Comparison of ENCODE assay signal across 16 cellular contexts in genomic region chr5:42591026-42591425, GRCh38.
DNase-seq lines count a peak whose midpoint lies in the region; ATAC-seq, FAIRE-seq and TF ChIP-seq lines count a peak whose summit lies in the region.
"Had no signal": no experiment of that assay in that cellular context is flagged by ENCODE, and none has a peak within 500 bp of the region (broad histone marks: within the 10 kb centered on the region; RNA-seq: fewer than 3 reads in every experiment).

No MANE protein-coding gene starts in this region.

- no peaks in the 10 kb centered on the region for H3K36me3 ChIP-seq in BLaER1 treated with 17β-estradiol and CSF1 and Interleukin-3, amounts not matched to agents 10 nM and 100 nM
- H3K36me3 ChIP-seq in K562 (ENCODE audit: control insufficient read depth, insufficient read depth, low read length) (no peaks in the 10 kb centered on the region), hepatocyte (replicated peaks; ENCODE audit: insufficient read depth, low read depth) (no peaks in the 10 kb centered on the region)
- H3K36me3 ChIP-seq: pancreas, tibial nerve had no signal

- no peaks in the 10 kb centered on the region for H4K20me1 ChIP-seq in BLaER1 treated with 17β-estradiol and CSF1 and Interleukin-3, amounts not matched to agents 10 nM and 100 nM
- H4K20me1 ChIP-seq in K562 (replicated peaks; ENCODE audit: control insufficient read depth, insufficient read depth, low read length) = no peaks in the 10 kb centered on the region
- no peaks in the 10 kb centered on the region for H4K20me1 ChIP-seq in hepatocyte (ENCODE audit: insufficient read depth, poor library complexity, severe bottlenecking)

- H3K79me2 ChIP-seq in K562 (ENCODE audit: control insufficient read depth, insufficient read depth, low read length) = no peaks in the 10 kb centered on the region
- H3K79me2 ChIP-seq in hepatocyte = peaks cover 7% of the 10 kb centered on the region

- no peak for TF ChIP-seq POLR2A in K562 (conservative IDR thresholded peaks at IDR 0.05)

- in situ Hi-C loops in K562 (cut with MboI) = loop anchor here (25.0 kb wide), 2 partner anchors 296 to 729 kb away; partner anchors contain the start of gene OXCT1

- TF ChIP-seq RAD21 in K562 (CRISPR knock-in tag; conservative IDR thresholded peaks at IDR 0.05 in 1 of 2, IDR thresholded peaks at IDR 0.05 in 1 of 2) = no peak

- no peak overlapping the region for H3K27ac ChIP-seq in BLaER1 treated with 17β-estradiol and CSF1 and Interleukin-3, amounts not matched to agents 10 nM and 100 nM
- H3K27ac ChIP-seq in K562 (ENCODE audit: extremely low read depth, low read depth, low read length) = 0 out of 3 replicates have a peak overlapping the region, but pooled peaks have one; percentile 9
- H3K27ac ChIP-seq in hepatocyte = peak overlapping the region; percentile 46
- H3K27ac ChIP-seq: body of pancreas, pancreas, SK-N-MC had no signal

- no peak for TF ChIP-seq EP300 in K562 (IDR thresholded peaks at IDR 0.05; ENCODE audit: low read length)

- peak overlapping the region in 10 of 11 experiments; percentile 1 to 69 (median 28); a peak in 15 of 22 replicates for H3K4me2 ChIP-seq in BLaER1 treated with 17β-estradiol and CSF1 and Interleukin-3, amounts not matched to agents 10 nM and 100 nM
- H3K4me2 ChIP-seq in K562 (ENCODE audit: insufficient read depth, low read length) = peak overlapping the region; percentile 52; the same call in 1 of the 2 replicates
- peak overlapping the region; percentile 66 for H3K4me2 ChIP-seq in hepatocyte

- H3K9me2 ChIP-seq in hepatocyte (replicated peaks; ENCODE audit: insufficient read depth) = no peaks in the 10 kb centered on the region

- POLR2A ChIA-PET in K562 (lab: Yijun Ruan, JAX) = interaction anchor here (0.6 to 1.3 kb wide), 5 partner anchors 9 to 666 kb away, joined by 3 to 6 read pairs (median 4); partner anchors contain the start of gene FBXO4

- no peaks in the 10 kb centered on the region for H3K27me3 ChIP-seq in BLaER1 treated with 17β-estradiol and CSF1 and Interleukin-3, amounts not matched to agents 10 nM and 100 nM
- H3K27me3 ChIP-seq in K562 (ENCODE audit: control insufficient read depth in 2 of 2, insufficient read depth in 2 of 2, low read length in 2 of 2) = no peaks in the 10 kb centered on the region
- H3K27me3 ChIP-seq in hepatocyte = no peaks in the 10 kb centered on the region
- H3K27me3 ChIP-seq: body of pancreas, pancreas, tibial nerve had no signal

- ATAC-seq in K562 (peak; percentile 26), GM21737 (IDR thresholded peaks at IDR 0.05; ENCODE audit: unreplicated experiment) (no peak), GM18861 (IDR thresholded peaks at IDR 0.05; ENCODE audit: unreplicated experiment) (no peak), HG03378 (IDR thresholded peaks at IDR 0.05; ENCODE audit: unreplicated experiment) (no peak)
- ATAC-seq: activated T-cell treated with anti-CD3 and anti-CD28 coated beads, Interleukin-2, amount 50 U/mL, for 72 hours; body of pancreas had no signal

- H3K9ac ChIP-seq in BLaER1 treated with 17β-estradiol and CSF1 and Interleukin-3, amounts not matched to agents 10 nM and 100 nM = no peak overlapping the region
- peak overlapping the region in 1 of 2 experiments; percentile 66; a peak in 1 of 4 replicates for H3K9ac ChIP-seq in K562 (ENCODE audit: insufficient read depth in 1 of 2, low read depth in 2 of 2, low read length in 2 of 2)

- CTCF ChIA-PET in K562 (lab: Yijun Ruan, JAX; ENCODE audit: low intra/inter-chr PET ratio) = no interaction called here

- H3K9me1 ChIP-seq in K562 (ENCODE audit: control insufficient read depth, insufficient read depth, low read length) = no peaks in the 10 kb centered on the region

- H3K4me1 ChIP-seq in BLaER1 treated with 17β-estradiol and CSF1 and Interleukin-3, amounts not matched to agents 10 nM and 100 nM = peaks cover 0 to 41% (median 23%) of the 10 kb centered on the region in 10 experiments; a peak in 17 of 20 replicates
- H3K4me1 ChIP-seq in K562 (replicated peaks in 1 of 2; ENCODE audit: control insufficient read depth in 2 of 2, insufficient read depth in 2 of 2, low read length in 2 of 2) = peaks cover 6 to 34% of the 10 kb centered on the region in 2 experiments
- peaks cover 35% of the 10 kb centered on the region for H3K4me1 ChIP-seq in hepatocyte (ENCODE audit: insufficient read depth)
- H3K4me1 ChIP-seq: pancreas had no signal

- H2AFZ ChIP-seq in K562 (ENCODE audit: low read depth, low read length) (peak overlapping the region; percentile 54), hepatocyte (no peak overlapping the region)

- H3K9me3 ChIP-seq in BLaER1 treated with 17β-estradiol and CSF1 and Interleukin-3, amounts not matched to agents 10 nM and 100 nM (replicated peaks in 1 of 11) = peaks cover 0 to 5% (median 0%) of the 10 kb centered on the region in 11 experiments; a peak in 2 of 22 replicates
- H3K9me3 ChIP-seq in K562 (replicated peaks; ENCODE audit: control insufficient read depth, insufficient read depth, low read depth, low read length) = no peaks in the 10 kb centered on the region
- no peaks in the 10 kb centered on the region for H3K9me3 ChIP-seq in hepatocyte (ENCODE audit: low read depth)
- H3K9me3 ChIP-seq: body of pancreas, pancreas, tibial nerve had no signal

- no peak for TF ChIP-seq CTCF in K562 (IDR thresholded peaks at IDR 0.05 in 2 of 3, conservative IDR thresholded peaks at IDR 0.05 in 1 of 3; ENCODE audit: insufficient read depth in 2 of 3, low read depth in 1 of 3, low read length in 3 of 3)
- no peak for TF ChIP-seq CTCF in hepatocyte (IDR thresholded peaks at IDR 0.05; ENCODE audit: poor library complexity)

- peak in 2 of 4 experiments; percentile 31 to 60 for DNase-seq in K562 (ENCODE audit: extremely low read depth in 1 of 4, low spot score in 3 of 4)
- peak; percentile 57 for DNase-seq in hepatocyte (ENCODE audit: low spot score)
- peak; percentile 9 for DNase-seq in pons (ENCODE audit: low spot score)
- DNase-seq in COLO829 (ENCODE audit: low spot score) = no peak
- DNase-seq: activated CD4-positive, alpha-beta T cell treated with anti-CD3 and anti-CD28 coated beads for 1 hour; activated T-cell treated with anti-CD3 and anti-CD28 coated beads, Interleukin-2, amount 50 U/mL, for 72 hours; NCI-H1092; NCI-H524 treated with DMSO at 0.1 percent for 48 hours; pancreas had no signal

- BruUV-seq in K562 (replicated peaks; lab: Mats Ljungman, UMichigan) = no TSS peak

- peak; percentile 42 for FAIRE-seq in K562 (lab: Jason Lieb, UNC)
- FAIRE-seq: pancreas had no signal

- 2% methylated on average over 7 of the region's 7 CpGs for WGBS in K562 (ENCODE audit: insufficient coverage, low coverage, missing lambda C conversion rate)
- WGBS in hepatocyte (ENCODE audit: low lambda C conversion rate, missing lambda C conversion rate) = 11% methylated on average over 7 of the region's 7 CpGs

- H3K4me3 ChIP-seq in BLaER1 treated with 17β-estradiol and CSF1 and Interleukin-3, amounts not matched to agents 10 nM and 100 nM = no peak overlapping the region
- H3K4me3 ChIP-seq in K562 = no peak overlapping the region
- no peak overlapping the region for H3K4me3 ChIP-seq in hepatocyte
- H3K4me3 ChIP-seq: body of pancreas, pancreas, SK-N-MC, tibial nerve had no signal

- intact Hi-C loops in K562 (cut with micrococcal nuclease) = no loop called here

TF ChIP-seq in K562, 482 proteins besides CTCF, POLR2A, EP300 and RAD21 (continues in another document):
- TF ChIP-seq DPF2 (IDR thresholded peaks at IDR 0.05) (peak; percentile 14; the same call in 1 of the 2 replicates), ZNF24 (IDR thresholded peaks at IDR 0.05) (no peak), SOX6 (IDR thresholded peaks at IDR 0.05) (no peak), CUX1 (CRISPR knock-in tag; IDR thresholded peaks at IDR 0.05) (no peak), TBP (optimal IDR thresholded peaks at IDR 0.05; ENCODE audit: low read depth, low read length) (no peak), NR2C2 (CRISPR knock-in tag; IDR thresholded peaks at IDR 0.05) (no peak), NR2C2 (tag; IDR thresholded peaks at IDR 0.05) (peak; percentile 69), ZNF239 (CRISPR knock-in tag; IDR thresholded peaks at IDR 0.05) (no peak), DACH1 (IDR thresholded peaks at IDR 0.05; ENCODE audit: partially characterized antibody) (peak; percentile 63)

Comparison
In these comparisons a context has a peak if more than half of its experiments do, and no peak if none do; other contexts are left out.
1. H3K27ac ChIP-seq: peak in K562 (single experiment) and hepatocyte (single experiment); none in BLaER1 treated with 17β-estradiol and CSF1 and Interleukin-3, amounts not matched to agents 10 nM and 100 nM (0 of 11).
2. Peak in every context shown above with its lines, with median percentiles within 50 percentile points of each other: H3K4me2 ChIP-seq.